In the genomic region with DNA sequence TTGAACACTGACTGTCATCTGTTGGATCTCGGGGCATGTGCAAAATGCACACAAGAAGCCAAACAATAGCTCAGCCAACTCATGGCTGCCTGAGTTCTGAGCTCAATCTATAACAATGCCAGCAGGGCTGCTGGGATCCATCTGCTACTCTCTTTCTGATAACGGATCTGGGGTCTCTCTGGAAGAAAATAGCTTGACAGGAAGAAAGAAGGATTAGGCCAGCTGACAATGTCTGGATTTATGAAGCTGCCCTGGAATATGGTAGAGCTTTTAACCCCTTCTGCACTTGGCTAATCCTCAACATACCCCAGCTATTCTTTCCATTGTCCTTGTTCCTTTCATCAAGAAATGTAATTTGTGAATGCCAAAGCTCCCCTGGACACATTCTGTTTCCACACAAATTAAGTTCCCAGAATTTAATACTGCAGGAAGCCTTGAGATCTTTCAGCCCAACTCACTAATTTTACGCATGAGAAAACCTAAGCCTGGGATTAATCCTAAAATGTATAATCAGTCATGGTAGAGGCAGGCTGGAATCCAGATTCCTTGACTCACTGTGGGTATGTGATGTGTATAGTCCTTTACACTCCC, we compare ENCODE assay signal across 18 cellular contexts.
A peak's percentile ranks its signal among the peaks of the same experiment; 100 is the strongest.
DNase-seq lines count a peak whose midpoint lies in the region; ATAC-seq, FAIRE-seq and TF ChIP-seq lines count a peak whose summit lies in the region.
"Had no signal": no experiment of that assay in that cellular context is flagged by ENCODE, and none has a peak within 500 bp of the region (broad histone marks: within the 10 kb centered on the region; RNA-seq: fewer than 3 reads in every experiment).

No MANE protein-coding gene starts in this region.

- H3K4me3 ChIP-seq in pancreas: no peak overlapping the region
- H3K4me3 ChIP-seq: adrenal gland had no signal

- H3K4me1 ChIP-seq in pancreas: no peaks in the 10 kb centered on the region

- WGBS in pancreas, 2 donors: 54 to 74% methylated on average over 3 of the region's 3 CpGs

- FAIRE-seq in frontal cortex (lab: Jason Lieb, UNC) (no peak), pancreas (lab: Jason Lieb, UNC) (no peak)
- FAIRE-seq: A204.1, GM12891 had no signal

- no peak overlapping the region for H3K27ac ChIP-seq in pancreas
- H3K27ac ChIP-seq: adrenal gland had no signal

- no peaks in the 10 kb centered on the region for H3K36me3 ChIP-seq in pancreas
- H3K36me3 ChIP-seq: adrenal gland had no signal

- H3K27me3 ChIP-seq in pancreas: peaks cover 0 to 3% (median 2%) of the 10 kb centered on the region in 4 donors
- H3K27me3 ChIP-seq: adrenal gland had no signal

- no peak for ATAC-seq in pancreas
- ATAC-seq in activated CD4-positive, CD25-positive, alpha-beta regulatory T cell treated with anti-CD3 and anti-CD28 coated beads, Interleukin-2, amount 50 U/mL, for 24 hours: no peak
- ATAC-seq: left ventricle myocardium superior; naive thymus-derived CD8-positive, alpha-beta T cell; Panc1 had no signal

- TF ChIP-seq CTCF in AG09319 (IDR thresholded peaks at IDR 0.05; ENCODE audit: low read depth, low read length): no peak
- no peak for TF ChIP-seq CTCF in pancreas (IDR thresholded peaks at IDR 0.05)

- intact Hi-C loops in pancreas (cut with DNase I): loop anchor here in 1 of 3 donors (10.0 kb wide), 1 partner anchor 247 kb away; a partner anchor contains a TSS

- H3K9me3 ChIP-seq in pancreas: no peaks in the 10 kb centered on the region
- H3K9me3 ChIP-seq: adrenal gland had no signal

- DNase-seq in AG09319 (ENCODE audit: extremely low read depth, low read depth) (peak; percentile 90), SK-N-DZ (ENCODE audit: low spot score) (peak; percentile 61), ecto neural progenitor cell (ENCODE audit: low spot score) (peak; percentile 64), myocyte (ENCODE audit: low read depth) (peak; percentile 68), frontal cortex (ENCODE audit: low spot score in 2 of 2) (no peak), pancreas (no peak), NCI-H1930 (lab: John Stamatoyannopoulos, UW) (no peak)
- DNase-seq: activated CD4-positive, alpha-beta memory T cell treated with anti-CD3 and anti-CD28 coated beads, Interleukin-2, amount 10 ng/mL, durations not matched to agents 7 days and 5 days; adrenal gland; HCEC 1CT; left ventricle myocardium superior; naive thymus-derived CD8-positive, alpha-beta T cell; NCI-H187; NCI-H526 treated with DMSO at 0.1 percent for 48 hours had no signal

Comparison
In these comparisons a context has a peak if more than half of its experiments do, and no peak if none do; other contexts are left out.
1. DNase-seq: peak in AG09319 (single experiment), SK-N-DZ (single experiment), ecto neural progenitor cell (single experiment) and myocyte (single experiment); none in frontal cortex (0 of 2), pancreas (0 of 6) and NCI-H1930 (0 of 2).